Comparison of ENCODE assay signal across 8 cellular contexts in genomic region chr16:77190190-77190477, GRCh38. TPM values are rescaled to one million over a fixed set of nuclear protein-coding genes. Genes with fewer than 3 reads are reported as not detected.
A peak's percentile ranks its signal among the peaks of the same experiment; 100 is the strongest.
DNase-seq lines count a peak whose midpoint lies in the region; ATAC-seq and TF ChIP-seq lines count a peak whose summit lies in the region.

No MANE protein-coding gene starts in this region.

- ATAC-seq in heart right ventricle: no peak
- ATAC-seq in left ventricle myocardium superior: no peak
- no peak for ATAC-seq in activated T-helper 17 cell treated with anti-CD3 and anti-CD28 coated beads, Interleukin-2, amount 50 U/mL, for 72 hours (replicated peaks)
- ATAC-seq in left lung: no peak
- no peak for ATAC-seq in GM21717 (IDR thresholded peaks at IDR 0.05; ENCODE audit: unreplicated experiment)

- H3K27me3 ChIP-seq in heart right ventricle (peaks cover 0 to 4% (median 0%) of the 10 kb centered on the region in 7 donors), left lung (no peaks in the 10 kb centered on the region), transverse colon (peaks cover 4% of the 10 kb centered on the region)

- no peaks in the 10 kb centered on the region for H3K9me3 Mint-ChIP-seq in activated T-helper 17 cell treated with anti-CD3 and anti-CD28 coated beads, Interleukin-2, amount 50 U/mL, for 72 hours

- TF ChIP-seq CTCF in heart right ventricle (IDR thresholded peaks at IDR 0.05) (no peak), left lung (IDR thresholded peaks at IDR 0.05) (no peak), transverse colon (IDR thresholded peaks at IDR 0.05) (no peak)

- intact Hi-C loops in heart right ventricle (cut with DNase I) (loop anchor here in 1 of 10 donors (10.0 kb wide), 1 partner anchor 1535 kb away; no protein-coding TSS in a partner anchor), left ventricle myocardium superior (cut with micrococcal nuclease) (no loop called here), left lung (cut with DNase I) (no loop called here), transverse colon (cut with DNase I; ENCODE audit: low total_unique reads) (no loop called here)

- TF ChIP-seq POLR2A in transverse colon (IDR thresholded peaks at IDR 0.05): no peak

- H3K4me3 ChIP-seq in heart right ventricle (peak overlapping the region; percentile 53 to 91 (median 84)), left lung (peak overlapping the region; percentile 63 to 67), transverse colon (peak overlapping the region; percentile 54 to 95 (median 65))

- H3K27ac Mint-ChIP-seq in activated T-helper 17 cell treated with anti-CD3 and anti-CD28 coated beads, Interleukin-2, amount 50 U/mL, for 72 hours: peak overlapping the region; percentile 99

- peak overlapping the region; percentile 91 for H3K4me3 Mint-ChIP-seq in activated T-helper 17 cell treated with anti-CD3 and anti-CD28 coated beads, Interleukin-2, amount 50 U/mL, for 72 hours

- H3K36me3 Mint-ChIP-seq in activated T-helper 17 cell treated with anti-CD3 and anti-CD28 coated beads, Interleukin-2, amount 50 U/mL, for 72 hours (ENCODE audit: low read depth): peaks cover 43% of the 10 kb centered on the region

- WGBS in heart right ventricle, 2 donors: 0 to 1% methylated on average over 19 of the region's 19 CpGs
- 0 to 1% methylated on average over 2 to 19 of the region's 19 CpGs for WGBS in transverse colon (ENCODE audit: low coverage in 1 of 2), 2 donors

- DNase-seq in heart right ventricle: no peak
- DNase-seq in left ventricle myocardium superior: no peak
- peak in 1 of 2 donors; percentile 88 for DNase-seq in left lung
- DNase-seq in transverse colon: no peak
- DNase-seq in DMS 273 treated with DMSO at 0.1 percent for 48 hours (lab: John Stamatoyannopoulos, UW): no peak
- DNase-seq in ureter (ENCODE audit: low spot score): no peak

- peaks cover 0 to 26% (median 11%) of the 10 kb centered on the region in 9 donors for H3K36me3 ChIP-seq in heart right ventricle
- peaks cover 0 to 22% of the 10 kb centered on the region in 2 donors for H3K36me3 ChIP-seq in left lung
- H3K36me3 ChIP-seq in transverse colon: peaks cover 0 to under 1% (median 0%) of the 10 kb centered on the region in 4 donors

- in situ Hi-C loops in transverse colon (cut with MboI; ENCODE audit: low pct_ligation_motif_present in 1 of 4, low pct_unique_long_range_greater_than_20kb in 1 of 4, low sequenced_read_pairs in 3 of 4): loop anchor here in 1 of 4 donors (25.0 kb wide), 1 partner anchor 1553 kb away; the partner anchor contains the start of genes KARS1 and TERF2IP

- H3K27me3 Mint-ChIP-seq in activated T-helper 17 cell treated with anti-CD3 and anti-CD28 coated beads, Interleukin-2, amount 50 U/mL, for 72 hours: no peaks in the 10 kb centered on the region

- H3K27ac ChIP-seq in heart right ventricle: peak overlapping the region; percentile 77 to 98 (median 93)
- peak overlapping the region; percentile 82 to 100 for H3K27ac ChIP-seq in left lung
- H3K27ac ChIP-seq in transverse colon: peak overlapping the region; percentile 94 to 97 (median 96)

- H3K9me3 ChIP-seq in heart right ventricle: no peaks in the 10 kb centered on the region
- no peaks in the 10 kb centered on the region for H3K9me3 ChIP-seq in left lung
- H3K9me3 ChIP-seq in transverse colon: no peaks in the 10 kb centered on the region

- H3K4me1 Mint-ChIP-seq in activated T-helper 17 cell treated with anti-CD3 and anti-CD28 coated beads, Interleukin-2, amount 50 U/mL, for 72 hours: peaks cover 20% of the 10 kb centered on the region

- no peak for TF ChIP-seq EP300 in transverse colon (IDR thresholded peaks at IDR 0.05; ENCODE audit: low read depth)

- H3K4me1 ChIP-seq in heart right ventricle (peaks cover 6 to 25% (median 16%) of the 10 kb centered on the region in 9 donors), left lung (peaks cover 5 to 26% of the 10 kb centered on the region in 2 donors), transverse colon (peaks cover 6 to 15% (median 11%) of the 10 kb centered on the region in 4 donors)

RNA-seq across cellular contexts. Expression of gene MON1B, which starts 0.9 kb away (rescaled TPM):
- 10 to 100 TPM; 15.8 to 26.4 (median 17.6) TPM for total RNA-seq in heart right ventricle
- polyA plus RNA-seq in heart right ventricle: 10 to 100 TPM in 1 of 2 donors, 1 to 10 TPM in 1; 8.8 to 10.8 TPM
- total RNA-seq in left ventricle myocardium superior: 15.1 TPM
- 10 to 100 TPM; 62.8 to 71.3 TPM for total RNA-seq in activated T-helper 17 cell treated with anti-CD3 and anti-CD28 coated beads, Interleukin-2, amount 50 U/mL, for 72 hours
- 10 to 100 TPM; 48.3 to 64.3 TPM for total RNA-seq in left lung
- total RNA-seq in transverse colon: 100 to 1,000 TPM in 1 of 4 donors, 10 to 100 TPM in 3; 35.6 to 119 (median 55.9) TPM
- 58.7 TPM for total RNA-seq in ureter

RNA-seq across cellular contexts. Expression of gene SYCE1L, which starts 9.1 kb away (rescaled TPM):
- 1 to 10 TPM in 4 of 10 donors, under 1 TPM in 4, not detected in 2; 0.81 to 2.7 (median 0.99) TPM for total RNA-seq in heart right ventricle
- 1 to 10 TPM in 1 of 2 donors, under 1 TPM in 1; 0.90 to 1.2 TPM for polyA plus RNA-seq in heart right ventricle
- 2.1 TPM for total RNA-seq in left ventricle myocardium superior
- total RNA-seq in activated T-helper 17 cell treated with anti-CD3 and anti-CD28 coated beads, Interleukin-2, amount 50 U/mL, for 72 hours: 1 to 10 TPM; 2.6 to 3.2 TPM
- total RNA-seq in left lung: 1 to 10 TPM; 4.0 to 5.7 TPM
- total RNA-seq in transverse colon: 1 to 10 TPM in 2 of 4 donors, not detected in 2; 2.1 to 2.2 TPM
- total RNA-seq in ureter: 7.5 TPM
